27 cellular contexts compared by ENCODE assay signal in genomic region chr5:3891118-3891517, GRCh38.
A peak's percentile ranks its signal among the peaks of the same experiment; 100 is the strongest.
DNase-seq lines count a peak whose midpoint lies in the region; ATAC-seq and TF ChIP-seq lines count a peak whose summit lies in the region.
"Had no signal": no experiment of that assay in that cellular context is flagged by ENCODE, and none has a peak within 500 bp of the region (broad histone marks: within the 10 kb centered on the region; RNA-seq: fewer than 3 reads in every experiment).

No MANE protein-coding gene starts in this region.

- no peak for TF ChIP-seq POLR2A in GM18505 (IDR thresholded peaks at IDR 0.05; ENCODE audit: borderline replicate concordance, extremely low read depth, insufficient read depth, insufficient read length)

- ATAC-seq in natural killer cell (peak in 2 of 3 donors; percentile 16 to 36), GM21619 (IDR thresholded peaks at IDR 0.05; ENCODE audit: unreplicated experiment) (no peak), GM18505 (IDR thresholded peaks at IDR 0.05; ENCODE audit: unreplicated experiment) (no peak)
- no peak for ATAC-seq in natural killer cell treated with Interleukin-12 subunit alpha and Interleukin-12 subunit beta and Interleukin-15 and Interleukin-18, amount 100 ng/mL, for 72 hours
- no peak for ATAC-seq in activated naive CD8-positive, alpha-beta T cell treated with anti-CD3 and anti-CD28 coated beads, Interleukin-2, amount 50 U/mL, for 24 hours
- ATAC-seq: CD8-positive, alpha-beta T cell; HepG2; PC-3 had no signal

- no peaks in the 10 kb centered on the region for H3K36me3 Mint-ChIP-seq in natural killer cell
- no peaks in the 10 kb centered on the region for H3K36me3 Mint-ChIP-seq in natural killer cell treated with Interleukin-12 subunit alpha and Interleukin-12 subunit beta and Interleukin-15 and Interleukin-18, amount 100 ng/mL, for 72 hours
- H3K36me3 Mint-ChIP-seq in activated naive CD8-positive, alpha-beta T cell treated with anti-CD3 and anti-CD28 coated beads, Interleukin-2, amount 50 U/mL, for 24 hours (ENCODE audit: low read depth), result no peaks in the 10 kb centered on the region
- H3K36me3 Mint-ChIP-seq: CD8-positive, alpha-beta T cell had no signal

- H3K4me3 Mint-ChIP-seq in natural killer cell, result peak overlapping the region; percentile 64
- no peak overlapping the region for H3K4me3 Mint-ChIP-seq in natural killer cell treated with Interleukin-12 subunit alpha and Interleukin-12 subunit beta and Interleukin-15 and Interleukin-18, amount 100 ng/mL, for 72 hours
- H3K4me3 Mint-ChIP-seq in activated naive CD8-positive, alpha-beta T cell treated with anti-CD3 and anti-CD28 coated beads, Interleukin-2, amount 50 U/mL, for 24 hours, result no peak overlapping the region
- H3K4me3 Mint-ChIP-seq: CD8-positive, alpha-beta T cell; HFFc6 had no signal

- WGBS in iPS DF 6.9 (ENCODE audit: insufficient coverage, insufficient read length), result no CpG with 5 or more reads among the region's 3 CpGs

- H3K9me3 Mint-ChIP-seq in natural killer cell, result no peaks in the 10 kb centered on the region
- peaks cover 2% of the 10 kb centered on the region for H3K9me3 Mint-ChIP-seq in natural killer cell treated with Interleukin-12 subunit alpha and Interleukin-12 subunit beta and Interleukin-15 and Interleukin-18, amount 100 ng/mL, for 72 hours
- peaks cover 3% of the 10 kb centered on the region for H3K9me3 Mint-ChIP-seq in activated naive CD8-positive, alpha-beta T cell treated with anti-CD3 and anti-CD28 coated beads, Interleukin-2, amount 50 U/mL, for 24 hours

- peak overlapping the region; percentile 79 to 86 for H3K27ac Mint-ChIP-seq in natural killer cell
- H3K27ac Mint-ChIP-seq in natural killer cell treated with Interleukin-12 subunit alpha and Interleukin-12 subunit beta and Interleukin-15 and Interleukin-18, amount 100 ng/mL, for 72 hours, result peak overlapping the region in 1 of 2 donors; percentile 40
- H3K27ac Mint-ChIP-seq in activated naive CD8-positive, alpha-beta T cell treated with anti-CD3 and anti-CD28 coated beads, Interleukin-2, amount 50 U/mL, for 24 hours, result no peak overlapping the region
- H3K27ac Mint-ChIP-seq: CD8-positive, alpha-beta T cell; HFFc6 had no signal

- H3K4me3 ChIP-seq in NT2/D1 (ENCODE audit: insufficient read length, low read depth) (no peak overlapping the region), iPS DF 6.9 (ENCODE audit: low read length) (no peak overlapping the region)

- TF ChIP-seq CTCF in natural killer cell (IDR thresholded peaks at IDR 0.05), result no peak

- no peak overlapping the region for H3K9ac ChIP-seq in NT2/D1 (ENCODE audit: insufficient read length, low read depth)

- intact Hi-C loops in natural killer cell (cut with micrococcal nuclease), result no loop called here

- no peak overlapping the region for H3K27ac ChIP-seq in iPS DF 6.9 (ENCODE audit: low read length)
- H3K27ac ChIP-seq: 22Rv1 had no signal

- peaks cover 45 to 59% of the 10 kb centered on the region in 2 donors for H3K4me1 Mint-ChIP-seq in natural killer cell
- H3K4me1 Mint-ChIP-seq in natural killer cell treated with Interleukin-12 subunit alpha and Interleukin-12 subunit beta and Interleukin-15 and Interleukin-18, amount 100 ng/mL, for 72 hours (ENCODE audit: low read depth in 2 of 2), result peaks cover 12 to 45% of the 10 kb centered on the region in 2 donors
- peaks cover 11% of the 10 kb centered on the region for H3K4me1 Mint-ChIP-seq in activated naive CD8-positive, alpha-beta T cell treated with anti-CD3 and anti-CD28 coated beads, Interleukin-2, amount 50 U/mL, for 24 hours

- no peaks in the 10 kb centered on the region for H3K27me3 ChIP-seq in NT2/D1 (ENCODE audit: insufficient read depth, insufficient read length)
- H3K27me3 ChIP-seq in iPS DF 6.9 (ENCODE audit: control insufficient read depth, insufficient read depth, low read length), result no peaks in the 10 kb centered on the region

- H3K36me3 ChIP-seq in NT2/D1 (ENCODE audit: insufficient read depth, insufficient read length, low read length) (no peaks in the 10 kb centered on the region), iPS DF 6.9 (ENCODE audit: control insufficient read depth, insufficient read depth, low read length) (no peaks in the 10 kb centered on the region; the same call in 1 of the 2 replicates)

- H3K27me3 Mint-ChIP-seq in natural killer cell (ENCODE audit: low read depth in 2 of 2), result no peaks in the 10 kb centered on the region
- no peaks in the 10 kb centered on the region for H3K27me3 Mint-ChIP-seq in natural killer cell treated with Interleukin-12 subunit alpha and Interleukin-12 subunit beta and Interleukin-15 and Interleukin-18, amount 100 ng/mL, for 72 hours
- no peaks in the 10 kb centered on the region for H3K27me3 Mint-ChIP-seq in activated naive CD8-positive, alpha-beta T cell treated with anti-CD3 and anti-CD28 coated beads, Interleukin-2, amount 50 U/mL, for 24 hours

- peaks cover 8% of the 10 kb centered on the region; the same call in 1 of the 2 replicates for H3K9me3 ChIP-seq in NT2/D1 (ENCODE audit: insufficient read depth, low read length)
- H3K9me3 ChIP-seq in iPS DF 6.9 (ENCODE audit: control insufficient read depth, insufficient read depth, low read length), result no peaks in the 10 kb centered on the region

- DNase-seq in natural killer cell (no peak), NT2/D1 (ENCODE audit: low read depth, low spot score) (peak; percentile 23), iPS DF 6.9 (ENCODE audit: low read depth, low spot score) (peak; percentile 7), ureter (ENCODE audit: low spot score) (peak; percentile 28)
- DNase-seq in natural killer cell treated with Interleukin-12 subunit alpha and Interleukin-12 subunit beta and Interleukin-15 and Interleukin-18, amount 100 ng/mL, for 72 hours (ENCODE audit: low spot score), result no peak
- no peak for DNase-seq in activated naive CD8-positive, alpha-beta T cell treated with anti-CD3 and anti-CD28 coated beads, Interleukin-2, amount 50 U/mL, for 24 hours
- DNase-seq: ACHN; C1 segment of cervical spinal cord; Calu3; CD8-positive, alpha-beta T cell; DMS153; GDM1; H7; HFFc6; KBM-7; NCI-H1105; NCI-H1694; NCI-H2081; NCI-H2171 treated with DMSO at 0.1 percent for 48 hours; NCI-H524 treated with DMSO at 0.1 percent for 48 hours; NCI-H82; PC-3; Right ventricle myocardium superior had no signal

- peaks cover 5% of the 10 kb centered on the region for H3K4me1 ChIP-seq in NT2/D1 (ENCODE audit: insufficient read depth, insufficient read length)
- no peaks in the 10 kb centered on the region for H3K4me1 ChIP-seq in iPS DF 6.9 (ENCODE audit: control insufficient read depth, insufficient read depth, low read length)

Comparison
In these comparisons a context has a peak if more than half of its experiments do, and no peak if none do; other contexts are left out.
1. ATAC-seq: peak in natural killer cell (2 of 3); none in natural killer cell treated with Interleukin-12 subunit alpha and Interleukin-12 subunit beta and Interleukin-15 and Interleukin-18, amount 100 ng/mL, for 72 hours (0 of 2), activated naive CD8-positive, alpha-beta T cell treated with anti-CD3 and anti-CD28 coated beads, Interleukin-2, amount 50 U/mL, for 24 hours (single experiment), GM21619 (single experiment) and GM18505 (single experiment).
2. DNase-seq: peak in NT2/D1 (single experiment), iPS DF 6.9 (single experiment) and ureter (single experiment); none in natural killer cell (single experiment), natural killer cell treated with Interleukin-12 subunit alpha and Interleukin-12 subunit beta and Interleukin-15 and Interleukin-18, amount 100 ng/mL, for 72 hours (single experiment) and activated naive CD8-positive, alpha-beta T cell treated with anti-CD3 and anti-CD28 coated beads, Interleukin-2, amount 50 U/mL, for 24 hours (single experiment).